In the genomic region with DNA sequence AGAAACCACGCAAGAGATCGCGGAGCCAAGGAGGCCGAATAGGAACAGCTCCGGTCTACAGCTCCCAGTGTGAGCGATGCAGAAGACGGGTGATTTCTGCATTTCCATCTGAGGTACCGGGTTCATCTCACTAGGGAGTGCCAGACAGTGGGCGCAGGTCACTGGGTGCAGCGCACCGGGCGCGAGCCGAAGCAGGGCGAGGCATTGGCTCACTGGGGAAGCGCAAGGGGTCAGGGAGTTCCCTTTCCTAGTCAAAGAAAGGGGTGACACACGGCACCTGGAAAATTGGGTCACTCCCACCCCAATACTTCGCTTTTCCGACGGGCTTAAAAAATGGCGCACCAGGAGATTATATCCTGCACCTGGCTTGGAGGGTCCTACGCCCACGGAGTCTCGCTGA, we compare ENCODE assay signal across 2 cellular contexts.
A peak's percentile ranks its signal among the peaks of the same experiment; 100 is the strongest.
DNase-seq lines count a peak whose midpoint lies in the region; FAIRE-seq and TF ChIP-seq lines count a peak whose summit lies in the region.
"Not testable (repeated sequence)": the region's sequence is repeated elsewhere in the genome, so short reads cannot be mapped to it uniquely, and the experiment has no call there.

No MANE protein-coding gene starts in this region.

- not testable (repeated sequence) for FAIRE-seq in kidney (lab: Jason Lieb, UNC)

- not testable (repeated sequence) for H3K36me3 ChIP-seq in kidney (ENCODE audit: control insufficient read depth in 1 of 2, insufficient read depth in 2 of 2, low read length in 2 of 2)

- not testable (repeated sequence) for H3K9ac ChIP-seq in kidney (ENCODE audit: low read length in 2 of 2)

- DNase-seq in DMS53 (lab: John Stamatoyannopoulos, UW) (peak; percentile 12), kidney (peak; percentile 7)

- TF ChIP-seq CTCF in kidney (IDR thresholded peaks at IDR 0.05; ENCODE audit: borderline replicate concordance, extremely low read depth, insufficient read depth): not testable (repeated sequence)

- not testable (repeated sequence) for H3K9me3 ChIP-seq in kidney (ENCODE audit: control insufficient read depth in 1 of 2, low read length in 2 of 2)

- not testable (repeated sequence) for H3K4me1 ChIP-seq in kidney (ENCODE audit: control insufficient read depth in 1 of 2, insufficient read depth in 1 of 2, low read depth in 1 of 2, low read length in 2 of 2)

- intact Hi-C loops in kidney (cut with DNase I): not testable (repeated sequence)

- not testable (repeated sequence) for H3K27ac ChIP-seq in kidney (ENCODE audit: low read depth in 2 of 2, low read length in 2 of 2)

- H3K4me3 ChIP-seq in kidney (ENCODE audit: low read length in 2 of 2): not testable (repeated sequence)
